In genomic region chr13:39451860-39452301, GRCh38 we compare ENCODE assay signal across 9 cellular contexts.
A peak's percentile ranks its signal among the peaks of the same experiment; 100 is the strongest.
DNase-seq lines count a peak whose midpoint lies in the region; ATAC-seq and TF ChIP-seq lines count a peak whose summit lies in the region.
"Had no signal": no experiment of that assay in that cellular context is flagged by ENCODE, and none has a peak within 500 bp of the region (broad histone marks: within the 10 kb centered on the region; RNA-seq: fewer than 3 reads in every experiment).

No MANE protein-coding gene starts in this region.

- H3K27me3 Mint-ChIP-seq in CD14-positive monocyte (ENCODE audit: low read depth in 3 of 3), result peaks cover 0 to 3% (median 0%) of the 10 kb centered on the region in 3 donors
- H3K27me3 Mint-ChIP-seq in memory B cell, result peaks cover 3% of the 10 kb centered on the region

- peak overlapping the region; percentile 18 to 71 for H3K4me3 Mint-ChIP-seq in CD14-positive monocyte
- no peak overlapping the region for H3K4me3 Mint-ChIP-seq in memory B cell
- H3K4me3 Mint-ChIP-seq: CD4-positive, CD25-positive, alpha-beta regulatory T cell had no signal

- no peaks in the 10 kb centered on the region for H3K36me3 ChIP-seq in adrenal gland (replicated peaks in 1 of 2)

- intact Hi-C loops in CD14-positive monocyte (cut with micrococcal nuclease), result no loop called here
- intact Hi-C loops in adrenal gland (cut with DNase I), result no loop called here

- peak; percentile 69 for DNase-seq in CD14-positive monocyte (ENCODE audit: low spot score)
- DNase-seq in MV-4-11 (lab: John Stamatoyannopoulos, UW), result peak; percentile 99
- DNase-seq in adrenal gland, result peak; percentile 23 to 67 (median 39)
- peak in 1 of 2 donors; percentile 5 for DNase-seq in memory B cell (ENCODE audit: low spot score in 2 of 2)
- DNase-seq in 8988T, result no peak
- no peak for DNase-seq in nucleus accumbens (lab: John Stamatoyannopoulos, UW)
- DNase-seq: CD4-positive, CD25-positive, alpha-beta regulatory T cell had no signal

- H3K9me3 ChIP-seq in adrenal gland (replicated peaks in 1 of 3), result no peaks in the 10 kb centered on the region

- peaks cover 29% of the 10 kb centered on the region for H3K4me1 Mint-ChIP-seq in CD14-positive monocyte
- no peaks in the 10 kb centered on the region for H3K4me1 Mint-ChIP-seq in memory B cell

- no peaks in the 10 kb centered on the region for H3K27me3 ChIP-seq in adrenal gland

- H3K9me3 Mint-ChIP-seq in CD14-positive monocyte, result peaks cover 0 to 2% (median 0%) of the 10 kb centered on the region in 7 donors
- no peaks in the 10 kb centered on the region for H3K9me3 Mint-ChIP-seq in memory B cell

- peaks cover 16 to 32% of the 10 kb centered on the region in 2 donors for H3K4me1 ChIP-seq in adrenal gland (replicated peaks in 1 of 2)

- H3K36me3 Mint-ChIP-seq in CD14-positive monocyte (no peaks in the 10 kb centered on the region), memory B cell (no peaks in the 10 kb centered on the region)
- H3K36me3 Mint-ChIP-seq: CD4-positive, CD25-positive, alpha-beta regulatory T cell had no signal

- H3K27ac ChIP-seq in adrenal gland, result peak overlapping the region in 1 of 5 donors; percentile 28

- peak; percentile 65 for ATAC-seq in memory B cell (ENCODE audit: low read depth)
- no peak for ATAC-seq in HG02571 (IDR thresholded peaks at IDR 0.05; ENCODE audit: unreplicated experiment)
- no peak for ATAC-seq in HG02852 (IDR thresholded peaks at IDR 0.05; ENCODE audit: unreplicated experiment)

- H3K27ac Mint-ChIP-seq in CD14-positive monocyte (peak overlapping the region; percentile 79 to 93 (median 89)), memory B cell (no peak overlapping the region)
- H3K27ac Mint-ChIP-seq: CD4-positive, CD25-positive, alpha-beta regulatory T cell had no signal

- TF ChIP-seq CTCF in CD14-positive monocyte (IDR thresholded peaks at IDR 0.05) (no peak), adrenal gland (IDR thresholded peaks at IDR 0.05) (no peak)

- TF ChIP-seq POLR2A in adrenal gland (IDR thresholded peaks at IDR 0.05), result no peak

- no peak overlapping the region for H3K4me3 ChIP-seq in adrenal gland

- 35 to 40% (median 37%) methylated on average over 4 of the region's 4 CpGs for WGBS in adrenal gland, 4 donors

Comparison
In these comparisons a context has a peak if more than half of its experiments do, and no peak if none do; other contexts are left out.
1. DNase-seq: peak in CD14-positive monocyte (single experiment), MV-4-11 (single experiment) and adrenal gland (7 of 7); none in 8988T (single experiment) and nucleus accumbens (0 of 56).